22 cellular contexts compared by ENCODE assay signal in the genomic region with DNA sequence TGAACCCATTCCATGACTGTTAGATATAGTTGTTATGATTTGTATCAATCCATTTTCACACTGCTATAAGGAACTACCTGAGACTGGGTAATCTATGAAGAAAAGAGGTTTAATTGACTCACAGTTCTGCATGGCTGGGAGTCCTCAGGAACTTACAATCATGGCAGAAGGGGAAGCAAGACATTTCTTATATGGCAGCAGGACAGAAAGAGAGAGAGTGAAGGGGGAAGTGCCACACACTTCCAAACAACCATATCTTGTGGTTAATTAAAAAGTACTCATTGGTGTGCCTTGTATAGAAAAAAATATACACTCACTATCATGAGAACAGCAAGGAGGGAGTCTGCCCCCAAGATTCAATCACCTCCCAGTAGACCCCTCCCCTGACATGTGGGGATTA.
"Had no signal": no experiment of that assay in that cellular context is flagged by ENCODE, and none has a peak within 500 bp of the region (broad histone marks: within the 10 kb centered on the region; RNA-seq: fewer than 3 reads in every experiment).

No MANE protein-coding gene starts in this region.

- H2AFZ ChIP-seq: hepatocyte had no signal

- H3K79me2 ChIP-seq: hepatocyte had no signal

- ATAC-seq: left cardiac atrium; lower lobe of right lung; naive thymus-derived CD4-positive, alpha-beta T cell; sciatic nerve had no signal

- H3K4me1 ChIP-seq: left ventricle myocardium inferior, lower lobe of right lung, spleen, stomach, thyroid gland, uterus had no signal

- H3K36me3 ChIP-seq: left ventricle myocardium inferior, lower lobe of right lung, spleen, stomach, thyroid gland, uterus had no signal

- DNase-seq: cortex of kidney; dorsolateral prefrontal cortex; effector CD8-positive, alpha-beta T cell; foreskin melanocyte; head of caudate nucleus; kidney; left cardiac atrium; left ventricle myocardium inferior; lower lobe of right lung; mesendoderm; naive thymus-derived CD4-positive, alpha-beta T cell; nephron progenitor cell; spleen; stimulated activated CD4-positive, alpha-beta T cell treated with anti-CD3 and anti-CD28 coated beads, Interleukin-15, amount 100 ng/mL, for 24 hours; stimulated activated CD4-positive, alpha-beta T cell treated with anti-CD3 and anti-CD28 coated beads, Interleukin-1b, Interleukin-23, amount 100 ng/mL, for 48 hours; stimulated activated CD4-positive, alpha-beta T cell treated with anti-CD3 and anti-CD28 coated beads, Interleukin-4, amount 100 ng/mL, for 24 hours; stimulated activated naive CD4-positive, alpha-beta T cell; stomach; thyroid gland; uterus had no signal

- H3K9me3 ChIP-seq: left ventricle myocardium inferior, lower lobe of right lung, stomach, thyroid gland, uterus had no signal

- FAIRE-seq: kidney had no signal

- H3K4me3 ChIP-seq: dorsolateral prefrontal cortex, hepatocyte, left ventricle myocardium inferior, lower lobe of right lung, spleen, stomach, thyroid gland, uterus had no signal

- H3K27ac ChIP-seq: dorsolateral prefrontal cortex, hepatocyte, left ventricle myocardium inferior, lower lobe of right lung, spleen, stomach, thyroid gland, uterus had no signal

- H3K4me2 ChIP-seq: hepatocyte had no signal

- H3K27me3 ChIP-seq: dorsolateral prefrontal cortex, hepatocyte, thyroid gland, uterus had no signal
